Comparison of ENCODE assay signal across 11 cellular contexts in the genomic region with DNA sequence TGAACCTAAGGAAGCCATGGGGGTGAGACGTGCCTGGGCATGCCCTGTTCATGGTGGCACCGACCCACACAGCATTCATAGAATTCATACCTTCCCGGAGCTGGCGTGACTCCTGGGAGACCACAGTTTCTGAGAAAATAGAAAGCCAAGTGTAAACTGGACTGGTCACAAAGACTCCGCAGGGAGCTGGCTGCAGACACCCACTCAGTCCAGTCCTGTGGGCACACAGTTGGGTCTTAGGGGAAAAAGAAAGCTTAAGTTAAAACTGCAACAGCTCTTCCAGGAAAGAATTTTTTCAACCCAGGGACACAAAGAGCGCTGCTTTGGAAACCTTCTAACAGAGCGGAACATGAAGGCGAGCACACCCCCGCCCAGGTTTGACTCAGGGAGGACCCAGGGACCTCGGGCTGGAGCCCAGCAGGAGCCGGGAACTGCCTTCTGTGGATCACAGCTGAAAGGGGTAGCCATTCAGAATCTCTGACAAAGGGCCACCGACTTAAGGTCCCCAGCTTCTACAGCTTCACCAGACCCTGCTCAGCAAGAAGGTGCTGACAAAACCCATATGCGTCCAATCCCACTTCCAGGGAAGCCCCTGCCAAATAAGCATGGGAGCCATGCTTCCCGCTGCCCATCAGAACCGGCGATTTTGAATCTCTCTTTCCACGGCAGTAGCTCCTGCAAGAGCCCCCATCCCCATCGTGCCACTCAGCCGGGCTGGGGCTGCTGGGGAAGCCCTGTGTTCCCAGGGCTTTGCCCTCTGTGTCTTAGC.
A peak's percentile ranks its signal among the peaks of the same experiment; 100 is the strongest.
DNase-seq lines count a peak whose midpoint lies in the region; ATAC-seq, FAIRE-seq and TF ChIP-seq lines count a peak whose summit lies in the region.
"Had no signal": no experiment of that assay in that cellular context is flagged by ENCODE, and none has a peak within 500 bp of the region (broad histone marks: within the 10 kb centered on the region; RNA-seq: fewer than 3 reads in every experiment).

No MANE protein-coding gene starts in this region.

- TF ChIP-seq EP300 in A549 (IDR thresholded peaks at IDR 0.05), result no peak

- no peak overlapping the region for H2BK5ac ChIP-seq in mesendoderm (ENCODE audit: low read length)

- H2BK120ac ChIP-seq in mesendoderm (ENCODE audit: low read depth, low read length), result peak overlapping the region; percentile 51

- POLR2A ChIA-PET in A549 (lab: Yijun Ruan, JAX), result no interaction called here

- no peak overlapping the region for H2AK5ac ChIP-seq in mesendoderm (ENCODE audit: low read length)

- no peak for TF ChIP-seq RAD21 in A549 (conservative IDR thresholded peaks at IDR 0.05 in 1 of 2, IDR thresholded peaks at IDR 0.05 in 1 of 2)

- H3K27ac ChIP-seq in A549, result peak overlapping the region; percentile 55 to 66; a peak in 4 of 6 replicates
- H3K27ac ChIP-seq in mammary epithelial cell (ENCODE audit: insufficient read depth, low read depth, low read length), result peak overlapping the region; percentile 70
- no peak overlapping the region for H3K27ac ChIP-seq in mesendoderm (ENCODE audit: low read depth, low read length)
- H3K27ac ChIP-seq: upper lobe of right lung had no signal

- H3K23ac ChIP-seq in mesendoderm (ENCODE audit: low read length), result no peak overlapping the region

- FAIRE-seq in A549 (lab: Jason Lieb, UNC), result no peak

- H3K9ac ChIP-seq in mammary epithelial cell (ENCODE audit: insufficient read depth, low read length) (no peak overlapping the region), mesendoderm (ENCODE audit: low read length) (no peak overlapping the region)

- H3K4me3 ChIP-seq in A549 (no peak overlapping the region), MG63 (no peak overlapping the region), mammary epithelial cell (replicated peaks in 1 of 3; ENCODE audit: insufficient read depth in 1 of 3, low read depth in 2 of 3, low read length in 3 of 3) (no peak overlapping the region), mesendoderm (ENCODE audit: low read length) (no peak overlapping the region)
- H3K4me3 ChIP-seq: upper lobe of right lung had no signal

- peak overlapping the region; percentile 48 for H3K4ac ChIP-seq in mesendoderm (ENCODE audit: low read depth, low read length)

- H3K79me2 ChIP-seq in mammary epithelial cell (ENCODE audit: insufficient read depth, low read length) (no peaks in the 10 kb centered on the region), mesendoderm (ENCODE audit: control insufficient read depth, insufficient read depth, low read length) (no peaks in the 10 kb centered on the region)

- ATAC-seq in A549 (no peak), HG03175 (IDR thresholded peaks at IDR 0.05; ENCODE audit: unreplicated experiment) (no peak), GM21723 (IDR thresholded peaks at IDR 0.05; ENCODE audit: unreplicated experiment) (no peak)
- ATAC-seq: upper lobe of right lung had no signal

- WGBS in A549 (ENCODE audit: missing lambda C conversion rate), result 92% methylated on average over 19 of the region's 19 CpGs
- WGBS in mammary epithelial cell (ENCODE audit: low coverage, missing lambda C conversion rate), result 14% methylated on average over 17 of the region's 19 CpGs
- no CpG with 5 or more reads among the region's 19 CpGs for WGBS in mesendoderm (ENCODE audit: extremely low coverage, insufficient coverage, low lambda C conversion rate)

- H3K79me1 ChIP-seq in mesendoderm (ENCODE audit: low read length), result no peaks in the 10 kb centered on the region

- no peaks in the 10 kb centered on the region for H3K36me3 ChIP-seq in MG63
- H3K36me3 ChIP-seq in mammary epithelial cell (ENCODE audit: insufficient read depth, low read length), result no peaks in the 10 kb centered on the region
- no peaks in the 10 kb centered on the region for H3K36me3 ChIP-seq in mesendoderm (ENCODE audit: control insufficient read depth, insufficient read depth, low read length)
- H3K36me3 ChIP-seq: upper lobe of right lung had no signal

- CTCF ChIA-PET in A549 (lab: Yijun Ruan, JAX), result interaction anchor here (1.3 to 1.7 kb wide), 4 partner anchors 9 to 1162 kb away, joined by 3 to 11 read pairs (median 5); no protein-coding TSS in a partner anchor
- CTCF ChIA-PET in mammary epithelial cell (lab: Charles Lee; ENCODE audit: low non-redundant PET), result interaction anchor here (0.5 to 0.6 kb wide), 2 partner anchors 56 to 379 kb away, joined by 5 to 6 read pairs; no protein-coding TSS in a partner anchor

- no peak for TF ChIP-seq CTCF in A549 (IDR thresholded peaks at IDR 0.05)
- no peak for TF ChIP-seq CTCF in mammary epithelial cell (conservative IDR thresholded peaks at IDR 0.05 in 1 of 2, IDR thresholded peaks at IDR 0.05 in 1 of 2; ENCODE audit: extremely low read depth in 1 of 2, insufficient read depth in 1 of 2, low read depth in 1 of 2, low read length in 2 of 2)

- H3K56ac ChIP-seq in mesendoderm (ENCODE audit: low read length), result no peak overlapping the region

- peak overlapping the region; percentile 77 for H2AFZ ChIP-seq in mammary epithelial cell (ENCODE audit: low read depth, low read length)

- no peak overlapping the region for H2BK15ac ChIP-seq in mesendoderm (replicated peaks; ENCODE audit: low read depth)

- no peaks in the 10 kb centered on the region for H4K20me1 ChIP-seq in mammary epithelial cell (ENCODE audit: insufficient read depth, low read length)

- TSS peak; percentile 54 for BruUV-seq in mammary epithelial cell (replicated peaks; lab: Mats Ljungman, UMichigan)

- H3K18ac ChIP-seq in mesendoderm (ENCODE audit: low read length), result peak overlapping the region; percentile 42

- TF ChIP-seq POLR2A in A549 (IDR thresholded peaks at IDR 0.05; ENCODE audit: low read length), result no peak

- dilution Hi-C loops in mammary epithelial cell (cut with HindIII; ENCODE audit: low sequenced_read_pairs), result no loop called here

- no peak overlapping the region for H3K4me2 ChIP-seq in A549
- peak overlapping the region; percentile 56 for H3K4me2 ChIP-seq in mammary epithelial cell (ENCODE audit: insufficient read depth, low read depth, low read length)
- H3K4me2 ChIP-seq in mesendoderm (ENCODE audit: low read length), result no peak overlapping the region

- H3K4me1 ChIP-seq in A549 (peaks cover 49% of the 10 kb centered on the region), mammary epithelial cell (ENCODE audit: insufficient read depth, low read length) (peaks cover 60% of the 10 kb centered on the region), mesendoderm (ENCODE audit: control insufficient read depth, low read depth, low read length) (no peaks in the 10 kb centered on the region)

- in situ Hi-C loops in mammary epithelial cell (cut with MboI; ENCODE audit: low sequenced_read_pairs in 2 of 2), result loop anchor here in 1 of 2 donors (25.0 kb wide), 3 partner anchors 511 to 861 kb away; no protein-coding TSS in a partner anchor

- intact Hi-C loops in mammary epithelial cell (cut with micrococcal nuclease), result loop anchor here (1.0 kb wide), 1 partner anchor 10 kb away; no protein-coding TSS in a partner anchor

- H4K8ac ChIP-seq in mesendoderm (ENCODE audit: low read depth, low read length), result no peak overlapping the region

- no peaks in the 10 kb centered on the region for H3K27me3 ChIP-seq in MG63
- no peaks in the 10 kb centered on the region for H3K27me3 ChIP-seq in mammary epithelial cell (ENCODE audit: insufficient read depth, low read length)
- H3K27me3 ChIP-seq in mesendoderm (ENCODE audit: insufficient read depth, low read length, poor library complexity), result no peaks in the 10 kb centered on the region

- DNase-seq in A549 (ENCODE audit: low read depth in 1 of 2, low spot score in 1 of 2) (no peak), MG63 (peak; percentile 50), mammary epithelial cell (peak; percentile 67), mesendoderm (no peak), DMS53 (lab: John Stamatoyannopoulos, UW) (no peak), NOMO-1 treated with DMSO at 0.1 percent for 48 hours (lab: John Stamatoyannopoulos, UW; ENCODE audit: unreplicated experiment) (no peak)
- DNase-seq: NCI-H187 treated with DMSO at 0.1 percent for 48 hours; stimulated activated CD4-positive, alpha-beta T cell treated with anti-CD3 and anti-CD28 coated beads, Interleukin-2, amount 100 ng/mL, for 48 hours; upper lobe of right lung had no signal

- H3K9me3 ChIP-seq in A549, result no peaks in the 10 kb centered on the region
- no peaks in the 10 kb centered on the region for H3K9me3 ChIP-seq in MG63
- no peaks in the 10 kb centered on the region for H3K9me3 ChIP-seq in mammary epithelial cell (replicated peaks; ENCODE audit: insufficient read depth, low read length)
- H3K9me3 ChIP-seq: upper lobe of right lung had no signal

- H4K5ac ChIP-seq in mesendoderm (ENCODE audit: low read length), result no peak overlapping the region

TF ChIP-seq in A549, 52 proteins besides CTCF, POLR2A, EP300 and RAD21:
- TF ChIP-seq HOXB5 (CRISPR knock-in tag; IDR thresholded peaks at IDR 0.05) (no peak), RCOR1 (IDR thresholded peaks at IDR 0.05; ENCODE audit: low read depth, low read length) (no peak), MAFK (IDR thresholded peaks at IDR 0.05; ENCODE audit: partially characterized antibody) (no peak), NFE2L2 (conservative IDR thresholded peaks at IDR 0.05; ENCODE audit: low read length) (no peak), HDAC2 (IDR thresholded peaks at IDR 0.05) (no peak)
- TF ChIP-seq, protein P1, sequence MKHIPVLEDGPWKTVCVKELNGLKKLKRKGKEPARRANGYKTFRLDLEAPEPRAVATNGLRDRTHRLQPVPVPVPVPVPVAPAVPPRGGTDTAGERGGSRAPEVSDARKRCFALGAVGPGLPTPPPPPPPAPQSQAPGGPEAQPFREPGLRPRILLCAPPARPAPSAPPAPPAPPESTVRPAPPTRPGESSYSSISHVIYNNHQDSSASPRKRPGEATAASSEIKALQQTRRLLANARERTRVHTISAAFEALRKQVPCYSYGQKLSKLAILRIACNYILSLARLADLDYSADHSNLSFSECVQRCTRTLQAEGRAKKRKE (CRISPR knock-in tag; IDR thresholded peaks at IDR 0.05; ENCODE audit: low read depth), result no peak

Comparison
In these comparisons a context has a peak if more than half of its experiments do, and no peak if none do; other contexts are left out.
1. DNase-seq: peak in MG63 (single experiment) and mammary epithelial cell (single experiment); none in A549 (0 of 2), mesendoderm (single experiment), DMS53 (single experiment) and NOMO-1 treated with DMSO at 0.1 percent for 48 hours (single experiment).